ENCODE assay signal across 9 cellular contexts in genomic region chr1:11645270-11645669, GRCh38.
ATAC-seq and TF ChIP-seq lines count a peak whose summit lies in the region.
"Had no signal": no experiment of that assay in that cellular context is flagged by ENCODE, and none has a peak within 500 bp of the region (broad histone marks: within the 10 kb centered on the region; RNA-seq: fewer than 3 reads in every experiment).

No MANE protein-coding gene starts in this region.

- POLR2A ChIA-PET in HEK293 (lab: Yijun Ruan, JAX) = interaction anchor here (1.3 kb wide), 1 partner anchor 10 kb away, joined by 3 read pairs; no protein-coding TSS in a partner anchor

- H3K4me3 ChIP-seq in HEK293 (ENCODE audit: low read depth, low read length) = no peak overlapping the region
- H3K4me3 ChIP-seq: A549; BLaER1; BLaER1 treated with 17β-estradiol and CSF1 and Interleukin-3, amounts not matched to agents 10 nM and 100 nM had no signal

- TF ChIP-seq CTCF in HEK293 (tag by site-specific recombination; IDR thresholded peaks at IDR 0.05) = no peak

- H3K4me1 ChIP-seq in HEK293 (ENCODE audit: control insufficient read depth, insufficient read depth, low read length) = no peaks in the 10 kb centered on the region
- H3K4me1 ChIP-seq: BE2C, Caco-2 had no signal

- H3K27ac ChIP-seq in HEK293 (ENCODE audit: extremely low read depth, low read depth, low read length) = no peak overlapping the region
- H3K27ac ChIP-seq: 22Rv1; A549; BLaER1; BLaER1 treated with 17β-estradiol and CSF1 and Interleukin-3, amounts not matched to agents 10 nM and 100 nM; C4-2B had no signal

- ATAC-seq in GM19463 (IDR thresholded peaks at IDR 0.05; ENCODE audit: unreplicated experiment) = no peak

- H3K36me3 ChIP-seq in HEK293 (ENCODE audit: control insufficient read depth in 2 of 2, insufficient read depth in 1 of 2, low read length in 2 of 2) = no peaks in the 10 kb centered on the region
- H3K36me3 ChIP-seq: BE2C; BLaER1; BLaER1 treated with 17β-estradiol and CSF1 and Interleukin-3, amounts not matched to agents 10 nM and 100 nM had no signal

- H3K9me3 ChIP-seq in HEK293 (ENCODE audit: control insufficient read depth, insufficient read depth, low read depth, low read length) = no peaks in the 10 kb centered on the region
- H3K9me3 ChIP-seq: A549; BE2C; BLaER1; BLaER1 treated with 17β-estradiol and CSF1 and Interleukin-3, amounts not matched to agents 10 nM and 100 nM; Caco-2 had no signal

- CTCF ChIA-PET in HEK293 (lab: Yijun Ruan, JAX) = interaction anchor here (0.6 to 5.7 kb wide), 38 partner anchors 11 to 1698 kb away, joined by 3 to 95 read pairs (median 4); partner anchors contain the start of gene NPPA

TF ChIP-seq in HEK293, 187 proteins besides CTCF, POLR2A, EP300 and RAD21:
- peak; percentile 94 for TF ChIP-seq ZNF664 (tag by site-specific recombination; IDR thresholded peaks at IDR 0.05)
- TF ChIP-seq ZFHX2 (tag by site-specific recombination; conservative IDR thresholded peaks at IDR 0.05) = no peak
